Comparison of ENCODE assay signal across 18 cellular contexts in genomic region chr1:235059221-235059620, GRCh38.
"Had no signal": no experiment of that assay in that cellular context is flagged by ENCODE, and none has a peak within 500 bp of the region (broad histone marks: within the 10 kb centered on the region; RNA-seq: fewer than 3 reads in every experiment).

No MANE protein-coding gene starts in this region.

- H3K27me3 ChIP-seq: ascending aorta, gastrocnemius medialis, tibial artery had no signal

- H3K4me3 ChIP-seq: ascending aorta, gastrocnemius medialis, left ventricle myocardium inferior, tibial artery had no signal

- H3K9me3 ChIP-seq: ascending aorta, gastrocnemius medialis, left ventricle myocardium inferior, tibial artery had no signal

- ATAC-seq: activated CD4-positive, CD25-positive, alpha-beta regulatory T cell treated with anti-CD3 and anti-CD28 coated beads, Interleukin-2, amount 50 U/mL, for 24 hours; activated T-cell treated with anti-CD3 and anti-CD28 coated beads, Interleukin-2, amount 50 U/mL, for 72 hours; esophagus mucosa; gastrocnemius medialis; stimulated activated naive CD8-positive, alpha-beta T cell treated with anti-CD3 and anti-CD28 coated beads, Interleukin-15, Interleukin-2, amounts not matched to agents 100 U/mL and 50 U/mL, for 24 hours had no signal

- H3K36me3 ChIP-seq: ascending aorta, gastrocnemius medialis, left ventricle myocardium inferior, tibial artery had no signal

- H3K27ac ChIP-seq: gastrocnemius medialis, left ventricle myocardium inferior had no signal

- DNase-seq: activated CD4-positive, alpha-beta T cell treated with anti-CD3 and anti-CD28 coated beads, Interleukin-2, amount 10 ng/mL, durations not matched to agents 7 days and 5 days; activated CD8-positive, alpha-beta memory T cell treated with anti-CD3 and anti-CD28 coated beads for 24 hours; activated CD8-positive, alpha-beta memory T cell treated with anti-CD3 and anti-CD28 coated beads, Interleukin-2, amount 50 U/mL, for 48 hours; activated gamma-delta T cell; activated T-cell treated with anti-CD3 and anti-CD28 coated beads, Interleukin-2, amount 50 U/mL, for 72 hours; effector CD8-positive, alpha-beta T cell; gastrocnemius medialis; head of caudate nucleus; left ventricle myocardium inferior; posterior cingulate gyrus; stimulated activated CD4-positive, alpha-beta T cell treated with anti-CD3 and anti-CD28 coated beads, Interleukin-2, amount 100 ng/mL, for 24 hours; stimulated activated naive CD8-positive, alpha-beta T cell treated with anti-CD3 and anti-CD28 coated beads, Interleukin-15, Interleukin-2, amounts not matched to agents 100 U/mL and 50 U/mL, for 24 hours; substantia nigra; T1000; tibial artery had no signal
